In the genomic region with DNA sequence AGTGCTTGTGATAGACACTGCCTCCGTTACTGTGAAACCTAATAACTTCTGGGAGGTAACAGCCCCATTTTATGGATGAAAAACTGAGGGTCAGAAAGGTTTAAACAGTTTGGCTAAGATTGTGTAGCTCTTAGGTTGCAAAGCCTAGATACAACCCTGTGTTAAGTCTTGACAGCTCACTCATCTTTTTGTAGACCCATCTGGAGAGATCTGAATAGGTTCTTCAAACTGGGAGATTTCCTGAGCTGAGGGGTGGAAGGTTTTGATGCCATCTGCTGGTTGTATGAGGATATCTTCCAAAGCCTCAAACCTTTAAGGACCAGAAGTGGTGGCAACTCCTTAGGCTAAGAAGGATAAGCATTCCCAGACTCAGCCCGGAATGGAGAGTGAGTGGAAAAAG, we compare ENCODE assay signal across 6 cellular contexts. TPM values are rescaled to one million over a fixed set of nuclear protein-coding genes. Genes with fewer than 3 reads are reported as not detected.
DNase-seq lines count a peak whose midpoint lies in the region; ATAC-seq, FAIRE-seq and TF ChIP-seq lines count a peak whose summit lies in the region.

No MANE protein-coding gene starts in this region.

- peaks cover 34% of the 10 kb centered on the region for H3K79me2 ChIP-seq in keratinocyte (ENCODE audit: control insufficient read depth, insufficient read depth, low read length)

- H3K9me3 ChIP-seq in keratinocyte (ENCODE audit: control insufficient read depth, low read depth, low read length): no peaks in the 10 kb centered on the region

- H3K36me3 ChIP-seq in keratinocyte (ENCODE audit: control insufficient read depth in 2 of 2, extremely low read depth in 1 of 2, insufficient read depth in 2 of 2, low read length in 2 of 2): peaks cover 4 to 13% of the 10 kb centered on the region in 2 experiments

- peak; percentile 71 for FAIRE-seq in keratinocyte (lab: Jason Lieb, UNC)

- H3K9ac ChIP-seq in keratinocyte (ENCODE audit: control insufficient read depth, extremely low read depth, insufficient read depth, low read length): no peak overlapping the region

- dilution Hi-C loops in keratinocyte (cut with MboI; ENCODE audit: extremely low pct_ligation_motif_present, low sequenced_read_pairs): no loop called here

- TF ChIP-seq CTCF in HFFc6 (IDR thresholded peaks at IDR 0.05): peak; percentile 75
- TF ChIP-seq CTCF in keratinocyte (optimal IDR thresholded peaks at IDR 0.05 in 1 of 3, IDR thresholded peaks at IDR 0.05 in 1 of 3, conservative IDR thresholded peaks at IDR 0.05 in 1 of 3; ENCODE audit: extremely low read depth in 1 of 3, insufficient read depth in 2 of 3, low read length in 3 of 3): peak; percentile 49 to 69 (median 53)

- no peak overlapping the region for H3K27ac ChIP-seq in keratinocyte (ENCODE audit: control insufficient read depth, insufficient read depth, low read length)

- H3K4me3 ChIP-seq in keratinocyte (ENCODE audit: control insufficient read depth in 2 of 3, extremely low read depth in 1 of 3, insufficient read depth in 2 of 3, low read depth in 1 of 3, low read length in 3 of 3): no peak overlapping the region

- no peak for ATAC-seq in stimulated activated memory B cell treated with anti-CD40 and anti-IgM and Interleukin-4, amounts not matched to agents 10 μg/mL and 1 μg/mL and 100 μg/mL, for 72 hours
- no peak for ATAC-seq in GM18502 (IDR thresholded peaks at IDR 0.05; ENCODE audit: poor library complexity, unreplicated experiment)

- peaks cover 10% of the 10 kb centered on the region for H3K27me3 Mint-ChIP-seq in HFFc6 (ENCODE audit: insufficient read depth)
- peaks cover 72% of the 10 kb centered on the region for H3K27me3 Mint-ChIP-seq in stimulated activated memory B cell treated with anti-CD40 and anti-IgM and Interleukin-4, amounts not matched to agents 10 μg/mL and 1 μg/mL and 100 μg/mL, for 72 hours

- no peak overlapping the region for H3K4me2 ChIP-seq in keratinocyte (ENCODE audit: control insufficient read depth, extremely low read depth, insufficient read depth, low read depth, low read length)

- no peaks in the 10 kb centered on the region for H3K27me3 ChIP-seq in keratinocyte (ENCODE audit: control insufficient read depth, extremely low read depth, insufficient read depth, low read length)

- H3K27ac Mint-ChIP-seq in HFFc6: no peak overlapping the region
- no peak overlapping the region for H3K27ac Mint-ChIP-seq in stimulated activated memory B cell treated with anti-CD40 and anti-IgM and Interleukin-4, amounts not matched to agents 10 μg/mL and 1 μg/mL and 100 μg/mL, for 72 hours

- H2AFZ ChIP-seq in keratinocyte (ENCODE audit: control insufficient read depth, low read length): no peak overlapping the region

- H3K4me1 ChIP-seq in keratinocyte (ENCODE audit: control insufficient read depth, extremely low read depth, insufficient read depth, low read length): peaks cover 35% of the 10 kb centered on the region

- peaks cover 26% of the 10 kb centered on the region for H3K36me3 Mint-ChIP-seq in HFFc6 (ENCODE audit: low read depth)
- H3K36me3 Mint-ChIP-seq in stimulated activated memory B cell treated with anti-CD40 and anti-IgM and Interleukin-4, amounts not matched to agents 10 μg/mL and 1 μg/mL and 100 μg/mL, for 72 hours: no peaks in the 10 kb centered on the region

- DNase-seq in AML-193 (lab: John Stamatoyannopoulos, UW) (peak; percentile 51 to 62), HFFc6 (peak; percentile 54), SK-N-DZ (ENCODE audit: low spot score) (peak; percentile 66), keratinocyte (ENCODE audit: low read depth, low spot score) (no peak)

- peaks cover 14% of the 10 kb centered on the region for H4K20me1 ChIP-seq in keratinocyte (ENCODE audit: control insufficient read depth, extremely low read depth, insufficient read depth, low read length)

- peaks cover 71% of the 10 kb centered on the region for H3K4me1 Mint-ChIP-seq in HFFc6 (ENCODE audit: low read depth)
- peaks cover 44% of the 10 kb centered on the region for H3K4me1 Mint-ChIP-seq in stimulated activated memory B cell treated with anti-CD40 and anti-IgM and Interleukin-4, amounts not matched to agents 10 μg/mL and 1 μg/mL and 100 μg/mL, for 72 hours

- no peaks in the 10 kb centered on the region for H3K9me1 ChIP-seq in keratinocyte (ENCODE audit: control insufficient read depth, extremely low read depth, insufficient read depth, low read length)

- no peak overlapping the region; the same call in 1 of the 2 replicates for H3K4me3 Mint-ChIP-seq in HFFc6
- H3K4me3 Mint-ChIP-seq in stimulated activated memory B cell treated with anti-CD40 and anti-IgM and Interleukin-4, amounts not matched to agents 10 μg/mL and 1 μg/mL and 100 μg/mL, for 72 hours: no peak overlapping the region

- no peaks in the 10 kb centered on the region for H3K9me3 Mint-ChIP-seq in HFFc6
- H3K9me3 Mint-ChIP-seq in stimulated activated memory B cell treated with anti-CD40 and anti-IgM and Interleukin-4, amounts not matched to agents 10 μg/mL and 1 μg/mL and 100 μg/mL, for 72 hours: no peaks in the 10 kb centered on the region

RNA-seq across cellular contexts. Expression of a gene that starts 8.3 kb away (rescaled TPM):
- total RNA-seq in HFFc6 (2021; fragmentation: NEBNext Ultra II Directional; extraction: Animal tissue kit (Norgen Biotek cat#: 25700)): under 1 TPM in 5 of 6 experiments, not detected in 1; 0.14 to 0.48 (median 0.28) TPM
- 0.41 and 0.46 TPM in 2 replicates for polyA plus RNA-seq in SK-N-DZ (2014; cell fraction: cytosol; rRNA removed)
- polyA plus RNA-seq in SK-N-DZ (2014; cell fraction: nucleus; rRNA removed): 0.40 and 1.1 TPM in 2 replicates
- 0.05 to 0.14 TPM in 2 of 3 replicates, not detected in the other for polyA plus RNA-seq in keratinocyte
- 2.7 TPM for polyA plus RNA-seq in keratinocyte (2011; ENCODE audit: low read depth)
- not detected in 2 replicates for polyA plus RNA-seq in keratinocyte (2011; cell fraction: cytosol; rRNA removed)
- polyA plus RNA-seq in keratinocyte (2011; cell fraction: nucleus; rRNA removed): 0.10 TPM in 1 of 2 replicates, not detected in the other
- 0.10 and 0.75 TPM in 2 replicates for polyA plus RNA-seq in keratinocyte (2012; ENCODE audit: low replicate concordance)
- not detected in 3 replicates for polyA minus RNA-seq in keratinocyte
- polyA minus RNA-seq in keratinocyte (2011; cell fraction: cytosol; rRNA and poly(A)+ RNA removed): not detected
- polyA minus RNA-seq in keratinocyte (2011; cell fraction: nucleus; rRNA and poly(A)+ RNA removed): not detected in 2 replicates

RNA-seq across cellular contexts. Expression of a gene that starts 16.1 kb away (rescaled TPM):
- total RNA-seq in HFFc6 (2021; fragmentation: NEBNext Ultra II Directional; extraction: Animal tissue kit (Norgen Biotek cat#: 25700)): 10 to 100 TPM; 13.0 to 17.1 (median 15.6) TPM
- polyA plus RNA-seq in SK-N-DZ (2014; cell fraction: cytosol; rRNA removed): 40.8 and 50.6 TPM in 2 replicates
- polyA plus RNA-seq in SK-N-DZ (2014; cell fraction: nucleus; rRNA removed): 15.8 and 17.1 TPM in 2 replicates
- 24.6 to 41.7 TPM (median 25.0 TPM) in 3 replicates for polyA plus RNA-seq in keratinocyte
- polyA plus RNA-seq in keratinocyte (2011; ENCODE audit: low read depth): 13.5 TPM
- polyA plus RNA-seq in keratinocyte (2011; cell fraction: cytosol; rRNA removed): 18.4 and 27.3 TPM in 2 replicates
- polyA plus RNA-seq in keratinocyte (2011; cell fraction: nucleus; rRNA removed): 30.9 and 40.4 TPM in 2 replicates
- polyA plus RNA-seq in keratinocyte (2012; ENCODE audit: low replicate concordance): 19.0 and 19.3 TPM in 2 replicates
- 10.0 to 27.2 TPM (median 23.5 TPM) in 3 replicates for polyA minus RNA-seq in keratinocyte
- 11.5 TPM for polyA minus RNA-seq in keratinocyte (2011; cell fraction: cytosol; rRNA and poly(A)+ RNA removed)
- 12.9 and 15.7 TPM in 2 replicates for polyA minus RNA-seq in keratinocyte (2011; cell fraction: nucleus; rRNA and poly(A)+ RNA removed)

RNA-seq across cellular contexts. Expression of a gene that starts 26.5 kb away (rescaled TPM):
- 10 to 100 TPM; 67.5 to 82.1 (median 74.1) TPM for total RNA-seq in HFFc6 (2021; fragmentation: NEBNext Ultra II Directional; extraction: Animal tissue kit (Norgen Biotek cat#: 25700))
- polyA plus RNA-seq in SK-N-DZ (2014; cell fraction: cytosol; rRNA removed): 16.8 and 18.5 TPM in 2 replicates
- polyA plus RNA-seq in SK-N-DZ (2014; cell fraction: nucleus; rRNA removed): 19.4 and 21.1 TPM in 2 replicates
- 78.8 to 94.6 TPM (median 79.3 TPM) in 3 replicates for polyA plus RNA-seq in keratinocyte
- polyA plus RNA-seq in keratinocyte (2011; ENCODE audit: low read depth): 20.0 TPM
- 42.1 and 51.9 TPM in 2 replicates for polyA plus RNA-seq in keratinocyte (2011; cell fraction: cytosol; rRNA removed)
- polyA plus RNA-seq in keratinocyte (2011; cell fraction: nucleus; rRNA removed): 138 and 141 TPM in 2 replicates
- polyA plus RNA-seq in keratinocyte (2012; ENCODE audit: low replicate concordance): 49.6 and 67.7 TPM in 2 replicates
- 134 to 174 TPM (median 153 TPM) in 3 replicates for polyA minus RNA-seq in keratinocyte
- polyA minus RNA-seq in keratinocyte (2011; cell fraction: cytosol; rRNA and poly(A)+ RNA removed): 51.8 TPM
- 135 and 254 TPM in 2 replicates for polyA minus RNA-seq in keratinocyte (2011; cell fraction: nucleus; rRNA and poly(A)+ RNA removed)

RNA-seq across cellular contexts. Expression of a gene that starts 43.9 kb away (rescaled TPM):
- under 1 TPM in 5 of 6 experiments, not detected in 1; 0.11 to 0.51 (median 0.25) TPM for total RNA-seq in HFFc6 (2021; fragmentation: NEBNext Ultra II Directional; extraction: Animal tissue kit (Norgen Biotek cat#: 25700))
- polyA plus RNA-seq in SK-N-DZ (2014; cell fraction: cytosol; rRNA removed): 22.4 and 28.2 TPM in 2 replicates
- polyA plus RNA-seq in SK-N-DZ (2014; cell fraction: nucleus; rRNA removed): 11.5 and 26.6 TPM in 2 replicates
- 12.8 to 21.9 TPM (median 14.4 TPM) in 3 replicates for polyA plus RNA-seq in keratinocyte
- polyA plus RNA-seq in keratinocyte (2011; ENCODE audit: low read depth): 8.4 TPM
- 29.9 and 33.4 TPM in 2 replicates for polyA plus RNA-seq in keratinocyte (2011; cell fraction: cytosol; rRNA removed)
- 31.9 and 42.8 TPM in 2 replicates for polyA plus RNA-seq in keratinocyte (2011; cell fraction: nucleus; rRNA removed)
- 20.9 and 29.3 TPM in 2 replicates for polyA plus RNA-seq in keratinocyte (2012; ENCODE audit: low replicate concordance)
- 11.7 to 22.2 TPM (median 19.8 TPM) in 3 replicates for polyA minus RNA-seq in keratinocyte
- 26.3 TPM for polyA minus RNA-seq in keratinocyte (2011; cell fraction: cytosol; rRNA and poly(A)+ RNA removed)
- 13.1 and 20.5 TPM in 2 replicates for polyA minus RNA-seq in keratinocyte (2011; cell fraction: nucleus; rRNA and poly(A)+ RNA removed)
